Comparison of ENCODE assay signal across 9 cellular contexts in the genomic region with DNA sequence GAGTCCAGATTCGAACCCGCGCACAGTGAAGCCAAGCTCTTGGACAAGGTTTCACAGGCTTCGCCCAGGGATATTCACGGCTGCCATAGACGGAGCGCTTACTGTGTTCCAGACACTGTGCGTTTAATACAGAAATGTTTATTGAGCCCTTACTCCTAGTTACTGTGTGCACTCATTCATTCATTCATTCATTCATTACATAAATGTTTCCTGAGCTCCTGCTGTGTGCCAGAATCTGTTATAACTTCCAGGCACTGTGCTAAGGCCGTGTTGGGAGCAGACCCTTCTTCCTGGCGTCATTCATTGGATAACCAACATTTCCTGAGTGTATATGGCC. TPM values are rescaled to one million over a fixed set of nuclear protein-coding genes. Genes with fewer than 3 reads are reported as not detected.
A peak's percentile ranks its signal among the peaks of the same experiment; 100 is the strongest.
DNase-seq lines count a peak whose midpoint lies in the region; ATAC-seq, FAIRE-seq and TF ChIP-seq lines count a peak whose summit lies in the region.
"Had no signal": no experiment of that assay in that cellular context is flagged by ENCODE, and none has a peak within 500 bp of the region (broad histone marks: within the 10 kb centered on the region; RNA-seq: fewer than 3 reads in every experiment).

No MANE protein-coding gene starts in this region.

- H3K4me3 ChIP-seq in A549: peak overlapping the region; percentile 71
- peak overlapping the region; percentile 84 for H3K4me3 ChIP-seq in HUES6 (ENCODE audit: low read depth, low read length)
- peak overlapping the region; percentile 45 for H3K4me3 ChIP-seq in bronchial epithelial cell (ENCODE audit: low read depth, low read length)
- peak overlapping the region; percentile 57 to 65 for H3K4me3 ChIP-seq in mucosa of rectum (ENCODE audit: low read length in 2 of 2)
- H3K4me3 ChIP-seq in body of pancreas: no peak overlapping the region

- peak overlapping the region; percentile 74 for H3K4me2 ChIP-seq in A549

- FAIRE-seq in A549 (lab: Jason Lieb, UNC) (no peak), bronchial epithelial cell (lab: Jason Lieb, UNC) (no peak)
- FAIRE-seq: small intestine had no signal

- H3K36me3 ChIP-seq in HUES6 (ENCODE audit: control insufficient read depth, insufficient read depth, low read length): no peaks in the 10 kb centered on the region
- H3K36me3 ChIP-seq in bronchial epithelial cell (ENCODE audit: control insufficient read depth, insufficient read depth, low read length): no peaks in the 10 kb centered on the region
- H3K36me3 ChIP-seq in mucosa of rectum (ENCODE audit: control insufficient read depth in 2 of 2, insufficient read depth in 2 of 2, low read length in 2 of 2): no peaks in the 10 kb centered on the region
- H3K36me3 ChIP-seq in body of pancreas (replicated peaks in 1 of 2; ENCODE audit: insufficient read depth in 1 of 2, low read depth in 2 of 2): no peaks in the 10 kb centered on the region

- ATAC-seq in A549 (no peak), body of pancreas (no peak)

- no peaks in the 10 kb centered on the region for H3K9me3 ChIP-seq in A549
- H3K9me3 ChIP-seq in HUES6 (ENCODE audit: control insufficient read depth, insufficient read depth, low read depth, low read length): no peaks in the 10 kb centered on the region
- H3K9me3 ChIP-seq in mucosa of rectum (ENCODE audit: control insufficient read depth in 2 of 2, low read length in 2 of 2): no peaks in the 10 kb centered on the region
- H3K9me3 ChIP-seq in body of pancreas: no peaks in the 10 kb centered on the region

- TF ChIP-seq CTCF in A549 (IDR thresholded peaks at IDR 0.05) (no peak), bronchial epithelial cell (IDR thresholded peaks at IDR 0.05; ENCODE audit: insufficient read depth, low read length, severe bottlenecking) (no peak), body of pancreas (IDR thresholded peaks at IDR 0.05) (no peak)

- POLR2A ChIA-PET in A549 (lab: Yijun Ruan, JAX): interaction anchor here (0.7 to 1.5 kb wide), 7 partner anchors 12 to 247 kb away, joined by 3 to 7 read pairs (median 3); no protein-coding TSS in a partner anchor

- peak in 1 of 2 experiments; percentile 45 for DNase-seq in A549 (ENCODE audit: low read depth in 1 of 2, low spot score in 1 of 2)
- no peak for DNase-seq in bronchial epithelial cell (ENCODE audit: low read depth)
- no peak for DNase-seq in NCI-H774 (lab: John Stamatoyannopoulos, UW)
- no peak for DNase-seq in NCI-H187 treated with DMSO at 0.1 percent for 48 hours (lab: John Stamatoyannopoulos, UW)
- DNase-seq in body of pancreas: no peak
- DNase-seq in HUDEP-2 (lab: John Stamatoyannopoulos, UW; ENCODE audit: unreplicated experiment in 76 of 76): no peak

- TF ChIP-seq RAD21 in A549 (conservative IDR thresholded peaks at IDR 0.05 in 1 of 2, IDR thresholded peaks at IDR 0.05 in 1 of 2): no peak

- CTCF ChIA-PET in A549 (lab: Yijun Ruan, JAX): interaction anchor here (0.6 to 2.1 kb wide), 21 partner anchors 13 to 519 kb away, joined by 3 to 10 read pairs (median 3); no protein-coding TSS in a partner anchor

- 53% methylated on average over 10 of the region's 10 CpGs for WGBS in A549 (ENCODE audit: missing lambda C conversion rate)
- WGBS in body of pancreas, 2 donors: 29 to 31% methylated on average over 10 of the region's 10 CpGs

- H3K27me3 ChIP-seq in HUES6 (ENCODE audit: control insufficient read depth, insufficient read depth, low read length): no peaks in the 10 kb centered on the region
- H3K27me3 ChIP-seq in bronchial epithelial cell (ENCODE audit: control insufficient read depth, insufficient read depth, low read length): no peaks in the 10 kb centered on the region
- no peaks in the 10 kb centered on the region for H3K27me3 ChIP-seq in mucosa of rectum (ENCODE audit: control insufficient read depth in 2 of 2, insufficient read depth in 2 of 2, low read length in 2 of 2)
- H3K27me3 ChIP-seq in body of pancreas: no peaks in the 10 kb centered on the region

- peak overlapping the region; percentile 96 to 99 for H3K27ac ChIP-seq in A549
- peak overlapping the region; percentile 78; the same call in 1 of the 2 replicates for H3K27ac ChIP-seq in HUES6 (ENCODE audit: low read depth, low read length)
- no peak overlapping the region for H3K27ac ChIP-seq in mucosa of rectum (ENCODE audit: low read depth in 2 of 2, low read length in 2 of 2)
- H3K27ac ChIP-seq in body of pancreas: peak overlapping the region in 2 of 4 donors; percentile 96 to 97

- no peak for TF ChIP-seq POLR2A in A549 (IDR thresholded peaks at IDR 0.05; ENCODE audit: low read length)
- no peak for TF ChIP-seq POLR2A in body of pancreas (IDR thresholded peaks at IDR 0.05)

- H3K9ac ChIP-seq in HUES6 (ENCODE audit: low read length) (peak overlapping the region; percentile 88), mucosa of rectum (ENCODE audit: low read depth in 1 of 2, low read length in 2 of 2) (peak overlapping the region; percentile 38 to 80)

- H3K4me1 ChIP-seq in A549 (peaks cover 36% of the 10 kb centered on the region), HUES6 (ENCODE audit: control insufficient read depth, insufficient read depth, low read length) (peaks cover 57% of the 10 kb centered on the region), mucosa of rectum (ENCODE audit: control insufficient read depth in 2 of 2, insufficient read depth in 2 of 2, low read length in 2 of 2) (peaks cover 8 to 11% of the 10 kb centered on the region in 2 donors), body of pancreas (peaks cover 29% of the 10 kb centered on the region)

- intact Hi-C loops in body of pancreas (cut with DNase I): no loop called here

- TF ChIP-seq EP300 in A549 (IDR thresholded peaks at IDR 0.05): no peak

TF ChIP-seq in A549, 52 proteins besides CTCF, POLR2A, EP300 and RAD21:
- TF ChIP-seq EHMT2 (IDR thresholded peaks at IDR 0.05; ENCODE audit: low read depth) (no peak), TP53 (CRISPR knock-in tag; IDR thresholded peaks at IDR 0.05) (no peak), REST (IDR thresholded peaks at IDR 0.05) (no peak), PBX3 (IDR thresholded peaks at IDR 0.05) (no peak), CHD4 (IDR thresholded peaks at IDR 0.05; ENCODE audit: borderline replicate concordance) (no peak), ZFP36 (IDR thresholded peaks at IDR 0.05; ENCODE audit: borderline replicate concordance, partially characterized antibody) (no peak), EHF (CRISPR knock-in tag; IDR thresholded peaks at IDR 0.05) (no peak), FOSL2 (IDR thresholded peaks at IDR 0.05) (no peak), FOSL2 (CRISPR knock-in tag; IDR thresholded peaks at IDR 0.05) (no peak), HOXB13 (CRISPR knock-in tag; IDR thresholded peaks at IDR 0.05; ENCODE audit: low read depth) (no peak), ZC3H11A (IDR thresholded peaks at IDR 0.05) (no peak), ESRRA (IDR thresholded peaks at IDR 0.05; ENCODE audit: borderline replicate concordance, low read length) (no peak)
- TF ChIP-seq, protein P1, sequence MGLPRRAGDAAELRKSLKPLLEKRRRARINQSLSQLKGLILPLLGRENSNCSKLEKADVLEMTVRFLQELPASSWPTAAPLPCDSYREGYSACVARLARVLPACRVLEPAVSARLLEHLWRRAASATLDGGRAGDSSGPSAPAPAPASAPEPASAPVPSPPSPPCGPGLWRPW (IDR thresholded peaks at IDR 0.05): no peak
TF ChIP-seq in A549: peak in this region for 0.

RNA-seq across cellular contexts. Expression of gene MED13L, which starts 0.7 kb away (rescaled TPM):
- 126 and 134 TPM in 2 replicates for polyA plus RNA-seq in A549 (2011; rRNA removed)
- 21.5 and 29.3 TPM in 2 replicates for polyA plus RNA-seq in A549 (2012; cell fraction: cytosol; rRNA removed)
- 22.3 and 36.4 TPM in 2 replicates for polyA plus RNA-seq in A549 (2012; cell fraction: nucleus; rRNA removed)
- 23.2 to 27.7 TPM (median 25.9 TPM) in 3 replicates for polyA plus RNA-seq in A549 (2017; fragmentation: RNase III; extraction: RNeasy Plus Mini Kit Qiagen cat#74134 plus additional on column Dnase treatment)
- 321 and 335 TPM in 2 replicates for polyA minus RNA-seq in A549 (2011; rRNA and poly(A)+ RNA removed)
- 39.8 and 41.6 TPM in 2 replicates for total RNA-seq in bronchial epithelial cell
- 10 to 100 TPM; 65.9 to 72.6 TPM for total RNA-seq in body of pancreas

Comparison
In these comparisons a context has a peak if more than half of its experiments do, and no peak if none do; other contexts are left out.
1. H3K27ac ChIP-seq: peak in A549 (2 of 2) and HUES6 (single experiment); none in mucosa of rectum (0 of 2).
2. H3K4me3 ChIP-seq: peak in A549 (single experiment), HUES6 (single experiment), bronchial epithelial cell (single experiment) and mucosa of rectum (2 of 2); none in body of pancreas (0 of 2).